Comparison of ENCODE assay signal across 24 cellular contexts in genomic region chr17:65270499-65270898, GRCh38.
"Had no signal": no experiment of that assay in that cellular context is flagged by ENCODE, and none has a peak within 500 bp of the region (broad histone marks: within the 10 kb centered on the region; RNA-seq: fewer than 3 reads in every experiment).

No MANE protein-coding gene starts in this region.

- H3K36me3 ChIP-seq: breast epithelium had no signal

- H3K27ac Mint-ChIP-seq: activated CD4-positive, alpha-beta memory T cell treated with anti-CD3 and anti-CD28 coated beads, Interleukin-2, amount 10 ng/mL, durations not matched to agents 7 days and 5 days; activated CD4-positive, alpha-beta T cell treated with anti-CD3 and anti-CD28 coated beads, Interleukin-2, amount 10 ng/mL, durations not matched to agents 7 days and 5 days; activated naive CD4-positive, alpha-beta T cell treated with anti-CD3 and anti-CD28 coated beads for 36 hours; activated naive CD8-positive, alpha-beta T cell; activated T-helper 17 cell treated with anti-CD3 and anti-CD28 coated beads, Interleukin-2, amount 50 U/mL, for 72 hours; T-cell had no signal

- ATAC-seq: activated T-helper 17 cell treated with anti-CD3 and anti-CD28 coated beads, Interleukin-2, amount 50 U/mL, for 72 hours; T-cell had no signal

- DNase-seq: activated CD4-positive, alpha-beta memory T cell treated with anti-CD3 and anti-CD28 coated beads, Interleukin-2, amount 10 ng/mL, durations not matched to agents 7 days and 5 days; activated CD4-positive, alpha-beta T cell treated with anti-CD3 and anti-CD28 coated beads, Interleukin-2, amount 10 ng/mL, durations not matched to agents 7 days and 5 days; activated CD4-positive, CD25-positive, alpha-beta regulatory T cell; activated gamma-delta T cell; activated naive CD4-positive, alpha-beta T cell treated with anti-CD3 and anti-CD28 coated beads for 36 hours; activated T-cell treated with anti-CD3 and anti-CD28 coated beads for 4 hours; activated T-cell treated with anti-CD3 and anti-CD28 coated beads, Interleukin-2, amount 50 U/mL, for 48 hours; amygdala; IMR-90; KBM-7; NCI-H1092; NCI-H1417; NCI-H1930; NCI-H2171; NCI-H2227 treated with DMSO at 0.1 percent for 48 hours; NCI-H446 treated with DMSO at 0.1 percent for 48 hours; NCI-H524 treated with DMSO at 0.1 percent for 48 hours; NCI-H748 treated with DMSO at 0.1 percent for 48 hours; SIG-M5; T-cell had no signal

- H3K36me3 Mint-ChIP-seq: T-cell had no signal

- H3K4me3 Mint-ChIP-seq: activated CD4-positive, alpha-beta memory T cell treated with anti-CD3 and anti-CD28 coated beads, Interleukin-2, amount 10 ng/mL, durations not matched to agents 7 days and 5 days; activated CD4-positive, alpha-beta T cell treated with anti-CD3 and anti-CD28 coated beads, Interleukin-2, amount 10 ng/mL, durations not matched to agents 7 days and 5 days; activated naive CD4-positive, alpha-beta T cell treated with anti-CD3 and anti-CD28 coated beads for 36 hours; activated naive CD8-positive, alpha-beta T cell; activated T-helper 17 cell treated with anti-CD3 and anti-CD28 coated beads, Interleukin-2, amount 50 U/mL, for 72 hours; T-cell had no signal

- H3K9me3 Mint-ChIP-seq: activated T-helper 17 cell treated with anti-CD3 and anti-CD28 coated beads, Interleukin-2, amount 50 U/mL, for 72 hours had no signal

- H3K27me3 ChIP-seq: breast epithelium had no signal

- H3K27ac ChIP-seq: breast epithelium, VCaP had no signal

- H3K4me1 ChIP-seq: breast epithelium had no signal

- H3K4me3 ChIP-seq: breast epithelium had no signal
